In the genomic region with DNA sequence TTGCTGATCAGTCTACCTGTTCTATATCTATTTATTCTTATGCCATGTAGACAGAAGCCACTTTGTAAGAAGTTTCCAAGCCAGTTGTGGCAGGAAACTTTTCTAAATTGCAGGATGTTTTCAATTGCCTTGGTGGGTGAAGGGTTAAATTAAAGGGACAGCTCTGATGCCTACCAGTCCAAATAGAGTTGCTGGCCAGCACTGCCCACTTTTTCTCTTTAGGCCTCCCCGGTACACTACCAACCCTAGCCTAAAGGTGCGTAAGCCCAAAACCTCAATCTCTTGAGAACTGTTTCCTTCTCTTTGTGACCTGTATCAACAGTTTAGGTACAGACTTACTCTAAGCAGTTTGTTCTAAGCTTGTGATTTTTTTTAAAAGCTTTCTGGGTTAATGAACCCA, we compare ENCODE assay signal across 22 cellular contexts. TPM values are rescaled to one million over a fixed set of nuclear protein-coding genes. Genes with fewer than 3 reads are reported as not detected.
DNase-seq lines count a peak whose midpoint lies in the region; ATAC-seq, FAIRE-seq and TF ChIP-seq lines count a peak whose summit lies in the region.
"Had no signal": no experiment of that assay in that cellular context is flagged by ENCODE, and none has a peak within 500 bp of the region (broad histone marks: within the 10 kb centered on the region; RNA-seq: fewer than 3 reads in every experiment).

No MANE protein-coding gene starts in this region.

- no peaks in the 10 kb centered on the region for H4K20me1 ChIP-seq in H1 (replicated peaks in 1 of 2; ENCODE audit: control insufficient read depth in 1 of 2, insufficient read depth in 2 of 2, low read length in 2 of 2)

- H3K4me3 Mint-ChIP-seq in T-helper 17 cell, result no peak overlapping the region
- H3K4me3 Mint-ChIP-seq: CD4-positive, alpha-beta memory T cell had no signal

- H3K4ac ChIP-seq in H1 (replicated peaks; ENCODE audit: insufficient read length, low read depth, low read length), result no peak overlapping the region

- no peak overlapping the region for H3K23ac ChIP-seq in H1 (ENCODE audit: insufficient read length)

- no peak overlapping the region for H4K8ac ChIP-seq in H1 (ENCODE audit: extremely low read depth, insufficient read depth, low read length)

- H3K36me3 ChIP-seq in H1 (ENCODE audit: control insufficient read depth in 2 of 4, insufficient read depth in 4 of 4, low read length in 3 of 4), result no peaks in the 10 kb centered on the region

- no peaks in the 10 kb centered on the region for H3K79me2 ChIP-seq in H1 (ENCODE audit: control insufficient read depth in 1 of 2, insufficient read depth in 2 of 2, low read length in 2 of 2)

- POLR2A ChIA-PET in H1 (lab: Charles Lee; ENCODE audit: partially characterized antibody), result no interaction called here

- no peak overlapping the region for H3K9ac ChIP-seq in H1 (replicated peaks in 1 of 4; ENCODE audit: extremely low read depth in 1 of 4, low read depth in 3 of 4, low read length in 3 of 4)

- H2BK15ac ChIP-seq in H1 (ENCODE audit: low read length), result no peak overlapping the region

- no peak overlapping the region for H2BK20ac ChIP-seq in H1 (ENCODE audit: low read length)

- H3K9me3 ChIP-seq in T-helper 17 cell (ENCODE audit: control insufficient read depth, low read length, poor library complexity, severe bottlenecking) (no peaks in the 10 kb centered on the region), H1 (ENCODE audit: insufficient read depth in 2 of 2, low read depth in 1 of 2, low read length in 1 of 2) (no peaks in the 10 kb centered on the region)

- H2BK120ac ChIP-seq in H1 (replicated peaks; ENCODE audit: low read depth, low read length), result no peak overlapping the region

- no peak overlapping the region for H4K5ac ChIP-seq in H1 (ENCODE audit: insufficient read length, low read depth, low read length)

- no peak overlapping the region for H3K18ac ChIP-seq in H1 (ENCODE audit: extremely low read depth, low read length)

- no peak for TF ChIP-seq EP300 in H1 (IDR thresholded peaks at IDR 0.05; ENCODE audit: borderline replicate concordance in 1 of 2, low read depth in 2 of 2, low read length in 2 of 2)

- H3K79me1 ChIP-seq in H1 (ENCODE audit: low read depth, low read length), result no peaks in the 10 kb centered on the region

- H3K27ac Mint-ChIP-seq in T-helper 17 cell, result peak overlapping the region; percentile 51
- H3K27ac Mint-ChIP-seq: CD4-positive, alpha-beta memory T cell had no signal

- H3K27me3 ChIP-seq in H1 (replicated peaks in 1 of 4; ENCODE audit: control insufficient read depth in 3 of 4, extremely low read depth in 1 of 4, insufficient read depth in 3 of 4, low read length in 3 of 4), result no peaks in the 10 kb centered on the region

- H2AK5ac ChIP-seq in H1 (ENCODE audit: low read depth, low read length), result no peak overlapping the region

- no peaks in the 10 kb centered on the region for H3K27me3 Mint-ChIP-seq in T-helper 17 cell
- H3K27me3 Mint-ChIP-seq: CD4-positive, alpha-beta memory T cell had no signal

- H2AFZ ChIP-seq in H1 (ENCODE audit: low read length), result no peak overlapping the region

- no peak overlapping the region for H3K14ac ChIP-seq in H1 (ENCODE audit: insufficient read length)

- no peak for TF ChIP-seq RAD21 in H1 (IDR thresholded peaks at IDR 0.05 in 1 of 2, conservative IDR thresholded peaks at IDR 0.05 in 1 of 2; ENCODE audit: low read depth in 2 of 2, low read length in 2 of 2)

- peaks cover 15% of the 10 kb centered on the region for H3K4me1 Mint-ChIP-seq in T-helper 17 cell

- no peak overlapping the region for H4K91ac ChIP-seq in H1 (replicated peaks; ENCODE audit: insufficient read length, low read length)

- CTCF ChIA-PET in H1 (lab: Charles Lee; ENCODE audit: partially characterized antibody), result interaction anchor here (0.8 to 8.0 kb wide), 3 partner anchors 10 to 36 kb away, joined by 3 to 45 read pairs (median 19); partner anchors contain the start of gene SUSD4

- no peak for FAIRE-seq in H1 (lab: Jason Lieb, UNC)
- FAIRE-seq: GM12891, GM19239 had no signal

- no peak for TF ChIP-seq POLR2A in H1 (IDR thresholded peaks at IDR 0.05; ENCODE audit: control extremely low read depth in 1 of 2, low read depth in 2 of 2, low read length in 2 of 2)

- no peak for DNase-seq in T-helper 17 cell
- DNase-seq in H1 (ENCODE audit: low read depth in 1 of 2, low spot score in 2 of 2), result no peak
- peak; percentile 35 for DNase-seq in left kidney (ENCODE audit: low read depth, low spot score)
- no peak for DNase-seq in NCI-H2029 treated with DMSO at 0.1 percent for 48 hours (lab: John Stamatoyannopoulos, UW)
- DNase-seq: C1 segment of cervical spinal cord; Calu3; CD4-positive, alpha-beta memory T cell; COR-L47; DMS53; DMS79 treated with DMSO at 0.1 percent for 48 hours; GF-D8; GOT3; H7; HCEC 1CT had no signal

- no peak overlapping the region for H3K56ac ChIP-seq in H1 (replicated peaks; ENCODE audit: insufficient read length, low read depth, low read length)

- TF ChIP-seq CTCF in H1 (IDR thresholded peaks at IDR 0.05; ENCODE audit: control extremely low read depth in 1 of 3, insufficient read depth in 1 of 3, low read depth in 1 of 3, low read length in 3 of 3), result no peak

- H2BK12ac ChIP-seq in H1 (ENCODE audit: low read depth, low read length), result no peak overlapping the region

- WGBS in H1 (ENCODE audit: extremely low coverage in 1 of 2, insufficient coverage in 1 of 2, insufficient read length in 1 of 2, insufficient replicate concordance in 2 of 2, low coverage in 1 of 2, low lambda C conversion rate in 2 of 2, missing lambda C conversion rate in 1 of 2), 2 experiments, result 76% methylated on average over 2 of the region's 2 CpGs; no CpG with 5 or more reads in 1 of the 2 experiments

- H2BK5ac ChIP-seq in H1 (ENCODE audit: low read depth, low read length), result no peak overlapping the region

- no peaks in the 10 kb centered on the region for H3K23me2 ChIP-seq in H1 (ENCODE audit: low read depth, low read length)

- H3K4me1 ChIP-seq in H1 (replicated peaks in 1 of 4; ENCODE audit: control insufficient read depth in 3 of 4, insufficient read depth in 4 of 4, low read length in 3 of 4), result peaks cover 0 to 4% (median 2%) of the 10 kb centered on the region in 4 experiments; a peak in 2 of 7 replicates

- no peak overlapping the region for H3K4me2 ChIP-seq in H1 (ENCODE audit: insufficient read depth in 1 of 2, low read depth in 2 of 2, low read length in 2 of 2)

- no peak overlapping the region for H3K27ac ChIP-seq in H1 (ENCODE audit: low read depth, low read length)

- ATAC-seq in T-helper 17 cell (no peak), HG03354 (IDR thresholded peaks at IDR 0.05; ENCODE audit: poor library complexity, severe bottlenecking, unreplicated experiment) (no peak), GM18502 (IDR thresholded peaks at IDR 0.05; ENCODE audit: poor library complexity, unreplicated experiment) (no peak)

- peaks cover 3% of the 10 kb centered on the region for H3K36me3 Mint-ChIP-seq in T-helper 17 cell (ENCODE audit: low read depth)
- H3K36me3 Mint-ChIP-seq: CD4-positive, alpha-beta memory T cell had no signal

- H3K4me3 ChIP-seq in H1 (ENCODE audit: extremely low read depth in 1 of 4, insufficient read depth in 2 of 4, low read depth in 3 of 4, low read length in 4 of 4), result no peak overlapping the region

TF ChIP-seq in H1, 55 proteins besides CTCF, POLR2A, EP300 and RAD21 (continues in another document):
- TF ChIP-seq, protein P1, sequence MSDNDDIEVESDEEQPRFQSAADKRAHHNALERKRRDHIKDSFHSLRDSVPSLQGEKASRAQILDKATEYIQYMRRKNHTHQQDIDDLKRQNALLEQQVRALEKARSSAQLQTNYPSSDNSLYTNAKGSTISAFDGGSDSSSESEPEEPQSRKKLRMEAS (IDR thresholded peaks at IDR 0.05), result 0 out of 2 replicates have a peak, but pooled peaks have one; percentile 27

RNA-seq across cellular contexts. Expression of gene SUSD4, which starts 15.5 kb away (rescaled TPM):
- total RNA-seq in T-helper 17 cell, result 10 to 100 TPM in 1 of 2 donors, 1 to 10 TPM in 1; 8.8 to 32.6 TPM
- total RNA-seq in H1 (2021; fragmentation: NEBNext Ultra II Directional; extraction: Animal tissue kit (Norgen Biotek cat#: 25700)), result 3.2 and 3.9 TPM in 2 replicates
- polyA plus RNA-seq in H1 (2011; rRNA removed), result 5.2 and 6.6 TPM in 2 replicates
- polyA plus RNA-seq in H1 (2011; cell fraction: cytosol; rRNA removed), result 6.2 TPM
- 23.0 TPM for polyA plus RNA-seq in H1 (2011; cell fraction: nucleus; rRNA removed)
- 2.3 to 3.2 TPM (median 2.6 TPM) in 4 replicates for polyA plus RNA-seq in H1 (2012, experiment 1 of 2)
- 1.5 TPM for polyA plus RNA-seq in H1 (2012, experiment 2 of 2)
- 1.8 TPM for polyA plus RNA-seq in H1 (2013, experiment 1 of 2)
- polyA plus RNA-seq in H1 (2013, experiment 2 of 2), result 1.8 TPM
- 5.1 and 7.6 TPM in 2 replicates for polyA minus RNA-seq in H1 (2011; rRNA and poly(A)+ RNA removed)
- 2.3 TPM for polyA minus RNA-seq in H1 (2011; cell fraction: cytosol; rRNA and poly(A)+ RNA removed)
- 10.9 TPM for polyA minus RNA-seq in H1 (2011; cell fraction: nucleus; rRNA and poly(A)+ RNA removed)
- total RNA-seq: A172, A673, G401 had no signal

RNA-seq across cellular contexts. Expression of gene CCDC185, which starts 44.8 kb away (rescaled TPM):
- not detected for total RNA-seq in T-helper 17 cell
- not detected in 2 replicates for total RNA-seq in H1 (2021; fragmentation: NEBNext Ultra II Directional; extraction: Animal tissue kit (Norgen Biotek cat#: 25700))
- 0.06 TPM in 1 of 2 replicates, not detected in the other for polyA plus RNA-seq in H1 (2011; rRNA removed)
- 0.03 TPM for polyA plus RNA-seq in H1 (2011; cell fraction: cytosol; rRNA removed)
- polyA plus RNA-seq in H1 (2011; cell fraction: nucleus; rRNA removed), result not detected
- not detected in 4 replicates for polyA plus RNA-seq in H1 (2012, experiment 1 of 2)
- not detected for polyA plus RNA-seq in H1 (2012, experiment 2 of 2)
- 0.02 TPM for polyA plus RNA-seq in H1 (2013, experiment 1 of 2)
- polyA plus RNA-seq in H1 (2013, experiment 2 of 2), result not detected
- polyA minus RNA-seq in H1 (2011; rRNA and poly(A)+ RNA removed), result 0.12 TPM in 1 of 2 replicates, not detected in the other
- not detected for polyA minus RNA-seq in H1 (2011; cell fraction: cytosol; rRNA and poly(A)+ RNA removed)
- not detected for polyA minus RNA-seq in H1 (2011; cell fraction: nucleus; rRNA and poly(A)+ RNA removed)
- total RNA-seq: A172; A673; CD4-positive, alpha-beta memory T cell; G401; H7 had no signal
- polyA plus RNA-seq: BJ; CD4-positive, alpha-beta memory T cell had no signal
